In genomic region chr9:89438194-89438593, GRCh38 we compare ENCODE assay signal across 15 cellular contexts. TPM values are rescaled to one million over a fixed set of nuclear protein-coding genes. Genes with fewer than 3 reads are reported as not detected.
A peak's percentile ranks its signal among the peaks of the same experiment; 100 is the strongest.
DNase-seq lines count a peak whose midpoint lies in the region; ATAC-seq and FAIRE-seq lines count a peak whose summit lies in the region.
"Had no signal": no experiment of that assay in that cellular context is flagged by ENCODE, and none has a peak within 500 bp of the region (broad histone marks: within the 10 kb centered on the region; RNA-seq: fewer than 3 reads in every experiment).

No MANE protein-coding gene starts in this region.

- POLR2A ChIA-PET in naive thymus-derived CD8-positive, alpha-beta T cell (lab: Charles Lee), result interaction anchor here (1.1 to 11.2 kb wide), 4 partner anchors 11 to 128 kb away, joined by 3 to 108 read pairs (median 8); partner anchors contain the start of gene CKS2

- no peaks in the 10 kb centered on the region for H3K9me3 Mint-ChIP-seq in activated naive CD8-positive, alpha-beta T cell treated with anti-CD3 and anti-CD28 coated beads for 36 hours
- no peaks in the 10 kb centered on the region for H3K9me3 Mint-ChIP-seq in naive thymus-derived CD8-positive, alpha-beta T cell

- H3K4me1 Mint-ChIP-seq in activated naive CD8-positive, alpha-beta T cell treated with anti-CD3 and anti-CD28 coated beads for 36 hours, result peaks cover 85% of the 10 kb centered on the region
- peaks cover 43 to 99% (median 92%) of the 10 kb centered on the region in 4 donors for H3K4me1 Mint-ChIP-seq in naive thymus-derived CD8-positive, alpha-beta T cell

- peak overlapping the region; percentile 45 for H3K4me3 Mint-ChIP-seq in activated naive CD8-positive, alpha-beta T cell treated with anti-CD3 and anti-CD28 coated beads for 36 hours
- H3K4me3 Mint-ChIP-seq in naive thymus-derived CD8-positive, alpha-beta T cell, result peak overlapping the region; percentile 40 to 84 (median 69)

- ATAC-seq in naive thymus-derived CD8-positive, alpha-beta T cell, result no peak
- no peak for ATAC-seq in HG03457 (IDR thresholded peaks at IDR 0.05; ENCODE audit: unreplicated experiment)
- no peak for ATAC-seq in GM21360 (IDR thresholded peaks at IDR 0.05; ENCODE audit: unreplicated experiment)

- FAIRE-seq in GM18507 (lab: Jason Lieb, UNC), result peak; percentile 47
- FAIRE-seq: small intestine had no signal

- peak overlapping the region; percentile 83 for H3K27ac Mint-ChIP-seq in activated naive CD8-positive, alpha-beta T cell treated with anti-CD3 and anti-CD28 coated beads for 36 hours
- peak overlapping the region; percentile 87 to 97 (median 92) for H3K27ac Mint-ChIP-seq in naive thymus-derived CD8-positive, alpha-beta T cell

- peaks cover 29 to 97% (median 66%) of the 10 kb centered on the region in 11 experiments; a peak in 21 of 22 replicates for H4K20me1 ChIP-seq in BLaER1 treated with 17β-estradiol and CSF1 and Interleukin-3, amounts not matched to agents 10 nM and 100 nM

- DNase-seq in GM18507 (ENCODE audit: extremely low spot score, insufficient read length, low read depth) (no peak), amygdala (lab: John Stamatoyannopoulos, UW) (no peak)
- no peak for DNase-seq in activated naive CD8-positive, alpha-beta T cell treated with anti-CD3 and anti-CD28 coated beads for 36 hours
- no peak for DNase-seq in naive thymus-derived CD8-positive, alpha-beta T cell
- DNase-seq: activated CD4-positive, alpha-beta T cell treated with anti-CD3 and anti-CD28 coated beads for 4 hours; activated gamma-delta T cell treated with Interleukin-2 at 50 U/mL for 16 hours; BE2C; EL; NCI-H510A; Peyer's patch; small intestine; testis had no signal

- H3K9me3 ChIP-seq in BLaER1 treated with 17β-estradiol and CSF1 and Interleukin-3, amounts not matched to agents 10 nM and 100 nM (replicated peaks in 1 of 11), result no peaks in the 10 kb centered on the region
- H3K9me3 ChIP-seq: BE2C, Peyer's patch, testis had no signal

- H3K27me3 Mint-ChIP-seq in activated naive CD8-positive, alpha-beta T cell treated with anti-CD3 and anti-CD28 coated beads for 36 hours, result no peaks in the 10 kb centered on the region
- H3K27me3 Mint-ChIP-seq in naive thymus-derived CD8-positive, alpha-beta T cell, result no peaks in the 10 kb centered on the region

- no peak overlapping the region for H3K4me3 ChIP-seq in BLaER1 treated with 17β-estradiol and CSF1 and Interleukin-3, amounts not matched to agents 10 nM and 100 nM
- H3K4me3 ChIP-seq: Peyer's patch, testis had no signal

- H3K9ac ChIP-seq in BLaER1 treated with 17β-estradiol and CSF1 and Interleukin-3, amounts not matched to agents 10 nM and 100 nM, result peak overlapping the region in 1 of 11 experiments; percentile 25; a peak in 1 of 22 replicates

- H3K27ac ChIP-seq in BLaER1 treated with 17β-estradiol and CSF1 and Interleukin-3, amounts not matched to agents 10 nM and 100 nM, result peak overlapping the region in 4 of 11 experiments; percentile 8 to 56 (median 47); a peak in 6 of 22 replicates
- H3K27ac ChIP-seq: testis had no signal

- H3K4me2 ChIP-seq in BLaER1 treated with 17β-estradiol and CSF1 and Interleukin-3, amounts not matched to agents 10 nM and 100 nM, result peak overlapping the region in 10 of 11 experiments; percentile 62 to 98 (median 83); a peak in 19 of 22 replicates

- H3K27me3 ChIP-seq in BLaER1 treated with 17β-estradiol and CSF1 and Interleukin-3, amounts not matched to agents 10 nM and 100 nM, result no peaks in the 10 kb centered on the region
- H3K27me3 ChIP-seq: BE2C, Peyer's patch, testis had no signal

- H3K4me1 ChIP-seq in BLaER1 treated with 17β-estradiol and CSF1 and Interleukin-3, amounts not matched to agents 10 nM and 100 nM, result peaks cover 74 to 100% (median 94%) of the 10 kb centered on the region in 10 experiments
- H3K4me1 ChIP-seq: BE2C had no signal

- peaks cover 53% of the 10 kb centered on the region for H3K36me3 Mint-ChIP-seq in activated naive CD8-positive, alpha-beta T cell treated with anti-CD3 and anti-CD28 coated beads for 36 hours
- H3K36me3 Mint-ChIP-seq in naive thymus-derived CD8-positive, alpha-beta T cell, result peaks cover 0 to 63% (median 0%) of the 10 kb centered on the region in 3 donors

- H3K36me3 ChIP-seq in BLaER1 treated with 17β-estradiol and CSF1 and Interleukin-3, amounts not matched to agents 10 nM and 100 nM, result peaks cover 0 to 8% (median 0%) of the 10 kb centered on the region in 11 experiments; a peak in 4 of 22 replicates
- H3K36me3 ChIP-seq: BE2C, Peyer's patch had no signal

RNA-seq across cellular contexts. Expression of gene SEMA4D, which starts 59.7 kb away (rescaled TPM):
- total RNA-seq in activated naive CD8-positive, alpha-beta T cell treated with anti-CD3 and anti-CD28 coated beads for 36 hours, result 100 to 1,000 TPM; 239 to 245 TPM
- 100 to 1,000 TPM; 565 to 573 TPM for total RNA-seq in naive thymus-derived CD8-positive, alpha-beta T cell
- 100 to 1,000 TPM; 154 to 359 (median 176) TPM for polyA plus RNA-seq in naive thymus-derived CD8-positive, alpha-beta T cell
